14 cellular contexts compared by ENCODE assay signal in genomic region chr6:170053966-170054661, GRCh38.
"Had no signal": no experiment of that assay in that cellular context is flagged by ENCODE, and none has a peak within 500 bp of the region (broad histone marks: within the 10 kb centered on the region; RNA-seq: fewer than 3 reads in every experiment).

No MANE protein-coding gene starts in this region.

- H3K36me3 Mint-ChIP-seq: activated naive CD4-positive, alpha-beta T cell treated with anti-CD3 and anti-CD28 coated beads, Interleukin-2, amount 50 U/mL, for 72 hours; naive thymus-derived CD4-positive, alpha-beta T cell had no signal

- H3K9me3 ChIP-seq: body of pancreas, esophagus muscularis mucosa, thyroid gland had no signal

- H3K4me1 ChIP-seq: body of pancreas had no signal

- H3K4me3 Mint-ChIP-seq: activated T-helper 17 cell treated with anti-CD3 and anti-CD28 coated beads, Interleukin-2, amount 50 U/mL, for 72 hours; naive thymus-derived CD4-positive, alpha-beta T cell had no signal

- H3K4me3 ChIP-seq: body of pancreas, dorsolateral prefrontal cortex, esophagus muscularis mucosa, lung, thyroid gland had no signal

- H3K27ac ChIP-seq: body of pancreas, dorsolateral prefrontal cortex, esophagus muscularis mucosa, RWPE1, thyroid gland had no signal

- H3K9me3 Mint-ChIP-seq: activated T-helper 17 cell treated with anti-CD3 and anti-CD28 coated beads, Interleukin-2, amount 50 U/mL, for 72 hours had no signal

- H3K36me3 ChIP-seq: esophagus muscularis mucosa, thyroid gland had no signal

- H3K27ac Mint-ChIP-seq: activated naive CD4-positive, alpha-beta T cell treated with anti-CD3 and anti-CD28 coated beads, Interleukin-2, amount 50 U/mL, for 72 hours; activated T-helper 17 cell treated with anti-CD3 and anti-CD28 coated beads, Interleukin-2, amount 50 U/mL, for 72 hours had no signal

- H3K27me3 Mint-ChIP-seq: activated T-helper 17 cell treated with anti-CD3 and anti-CD28 coated beads, Interleukin-2, amount 50 U/mL, for 72 hours had no signal

- H3K27me3 ChIP-seq: body of pancreas, esophagus muscularis mucosa, thyroid gland had no signal

- DNase-seq: activated CD4-positive, alpha-beta T cell treated with anti-CD3 and anti-CD28 coated beads for 48 hours; activated T-cell treated with anti-CD3 and anti-CD28 coated beads for 4 hours; amniotic stem cell; cerebellar nuclear complex; nucleus accumbens; thyroid gland had no signal
